In genomic region chr2:138641277-138641676, GRCh38 we compare ENCODE assay signal across 23 cellular contexts.
A peak's percentile ranks its signal among the peaks of the same experiment; 100 is the strongest.
DNase-seq lines count a peak whose midpoint lies in the region; ATAC-seq, FAIRE-seq and TF ChIP-seq lines count a peak whose summit lies in the region.
"Had no signal": no experiment of that assay in that cellular context is flagged by ENCODE, and none has a peak within 500 bp of the region (broad histone marks: within the 10 kb centered on the region; RNA-seq: fewer than 3 reads in every experiment).

No MANE protein-coding gene starts in this region.

- H3K79me2 ChIP-seq in astrocyte (ENCODE audit: insufficient read depth, low read length): no peaks in the 10 kb centered on the region

- H2AFZ ChIP-seq in astrocyte (ENCODE audit: low read depth, low read length): no peak overlapping the region

- no peaks in the 10 kb centered on the region for H4K20me1 ChIP-seq in astrocyte (ENCODE audit: insufficient read depth, low read length)

- peaks cover 2% of the 10 kb centered on the region for H3K4me1 Mint-ChIP-seq in astrocyte (ENCODE audit: low read depth, unreplicated experiment)
- H3K4me1 Mint-ChIP-seq: CD4-positive, CD25-positive, alpha-beta regulatory T cell; memory B cell; stimulated activated naive B cell treated with anti-CD40 and anti-IgM and Interleukin-4, amounts not matched to agents 10 μg/mL and 1 μg/mL and 100 μg/mL, for 72 hours had no signal

- no peak for FAIRE-seq in astrocyte (lab: Jason Lieb, UNC)
- FAIRE-seq: TTC549 had no signal

- ATAC-seq in GM18868 (IDR thresholded peaks at IDR 0.05; ENCODE audit: unreplicated experiment) (peak; percentile 45), HG02852 (IDR thresholded peaks at IDR 0.05; ENCODE audit: unreplicated experiment) (peak; percentile 84), HG03521 (IDR thresholded peaks at IDR 0.05; ENCODE audit: unreplicated experiment) (no peak)
- ATAC-seq: activated naive CD4-positive, alpha-beta T cell treated with anti-CD3 and anti-CD28 coated beads, Interleukin-2, amount 50 U/mL, for 72 hours; activated T-cell treated with anti-CD3 and anti-CD28 coated beads, Interleukin-2, amount 50 U/mL, for 72 hours; esophagus mucosa; stimulated activated naive B cell treated with anti-CD40 and anti-IgM and Interleukin-4, amounts not matched to agents 10 μg/mL and 1 μg/mL and 100 μg/mL, for 72 hours had no signal

- H3K27ac Mint-ChIP-seq in astrocyte (ENCODE audit: unreplicated experiment): no peak overlapping the region
- H3K27ac Mint-ChIP-seq: activated naive CD4-positive, alpha-beta T cell treated with anti-CD3 and anti-CD28 coated beads, Interleukin-2, amount 50 U/mL, for 72 hours; activated T-cell treated with anti-CD3 and anti-CD28 coated beads, Interleukin-2, amount 50 U/mL, for 72 hours; CD4-positive, CD25-positive, alpha-beta regulatory T cell; memory B cell; stimulated activated naive B cell treated with anti-CD40 and anti-IgM and Interleukin-4, amounts not matched to agents 10 μg/mL and 1 μg/mL and 100 μg/mL, for 72 hours had no signal

- no peak overlapping the region for H3K4me2 ChIP-seq in astrocyte (ENCODE audit: low read length)
- H3K4me2 ChIP-seq: KMS-11 had no signal

- H3K9me3 ChIP-seq in astrocyte (ENCODE audit: insufficient read depth, low read depth, low read length): no peaks in the 10 kb centered on the region
- H3K9me3 ChIP-seq: ascending aorta, testis had no signal

- H3K4me3 Mint-ChIP-seq in astrocyte (ENCODE audit: unreplicated experiment): no peak overlapping the region
- H3K4me3 Mint-ChIP-seq: activated T-cell treated with anti-CD3 and anti-CD28 coated beads, Interleukin-2, amount 50 U/mL, for 72 hours; CD4-positive, CD25-positive, alpha-beta regulatory T cell; memory B cell; stimulated activated naive B cell treated with anti-CD40 and anti-IgM and Interleukin-4, amounts not matched to agents 10 μg/mL and 1 μg/mL and 100 μg/mL, for 72 hours had no signal

- H3K4me3 ChIP-seq in astrocyte (ENCODE audit: insufficient read depth, low read depth, low read length): no peak overlapping the region
- H3K4me3 ChIP-seq: ascending aorta, testis had no signal

- H3K27me3 ChIP-seq in astrocyte (ENCODE audit: insufficient read depth, low read length): no peaks in the 10 kb centered on the region
- H3K27me3 ChIP-seq: ascending aorta, testis had no signal

- peak; percentile 10 for DNase-seq in astrocyte (ENCODE audit: low read depth)
- peak; percentile 59 for DNase-seq in renal cortical epithelial cell (ENCODE audit: low read depth)
- DNase-seq in NOMO-1 (lab: John Stamatoyannopoulos, UW; ENCODE audit: unreplicated experiment in 2 of 2): no peak
- no peak for DNase-seq in NCI-H345 (lab: John Stamatoyannopoulos, UW)
- DNase-seq: activated T-cell treated with anti-CD3 and anti-CD28 coated beads, Interleukin-2, amount 50 U/mL, for 72 hours; CD4-positive, CD25-positive, alpha-beta regulatory T cell; DMS 273 treated with DMSO at 0.1 percent for 48 hours; effector memory CD4-positive, alpha-beta T cell; NCI-H2081; NCI-H446 treated with DMSO at 0.1 percent for 48 hours; nucleus accumbens; SIG-M5; stimulated activated naive B cell treated with anti-CD40 and anti-IgM and Interleukin-4, amounts not matched to agents 10 μg/mL and 1 μg/mL and 100 μg/mL, for 72 hours; testis had no signal

- H3K27me3 Mint-ChIP-seq in astrocyte (ENCODE audit: low read depth, unreplicated experiment): peaks cover 7% of the 10 kb centered on the region
- H3K27me3 Mint-ChIP-seq: CD4-positive, CD25-positive, alpha-beta regulatory T cell had no signal

- H3K4me1 ChIP-seq in astrocyte (ENCODE audit: insufficient read depth, low read length): no peaks in the 10 kb centered on the region
- H3K4me1 ChIP-seq: ascending aorta, testis had no signal

- no peak overlapping the region for H3K27ac ChIP-seq in astrocyte (ENCODE audit: low read depth, low read length)
- H3K27ac ChIP-seq: ascending aorta, KMS-11, testis had no signal

- H3K36me3 Mint-ChIP-seq in astrocyte (ENCODE audit: low read depth, unreplicated experiment): no peaks in the 10 kb centered on the region
- H3K36me3 Mint-ChIP-seq: activated naive CD4-positive, alpha-beta T cell treated with anti-CD3 and anti-CD28 coated beads, Interleukin-2, amount 50 U/mL, for 72 hours; CD4-positive, CD25-positive, alpha-beta regulatory T cell; memory B cell; stimulated activated naive B cell treated with anti-CD40 and anti-IgM and Interleukin-4, amounts not matched to agents 10 μg/mL and 1 μg/mL and 100 μg/mL, for 72 hours had no signal

- H3K9me3 Mint-ChIP-seq in astrocyte (ENCODE audit: unreplicated experiment): no peaks in the 10 kb centered on the region
- H3K9me3 Mint-ChIP-seq: memory B cell; stimulated activated naive B cell treated with anti-CD40 and anti-IgM and Interleukin-4, amounts not matched to agents 10 μg/mL and 1 μg/mL and 100 μg/mL, for 72 hours had no signal

- no peak overlapping the region for H3K9ac ChIP-seq in astrocyte (ENCODE audit: low read length)
- H3K9ac ChIP-seq: KMS-11 had no signal

- no peak for TF ChIP-seq CTCF in astrocyte (IDR thresholded peaks at IDR 0.05; ENCODE audit: insufficient read depth, low read depth, low read length)

- H3K36me3 ChIP-seq in astrocyte (ENCODE audit: insufficient read depth, low read length): no peaks in the 10 kb centered on the region
- H3K36me3 ChIP-seq: ascending aorta had no signal

Comparison
In these comparisons a context has a peak if more than half of its experiments do, and no peak if none do; other contexts are left out.
1. DNase-seq: peak in astrocyte (single experiment) and renal cortical epithelial cell (single experiment); none in NOMO-1 (0 of 2) and NCI-H345 (single experiment).